ENCODE assay signal across 17 cellular contexts in the genomic region with DNA sequence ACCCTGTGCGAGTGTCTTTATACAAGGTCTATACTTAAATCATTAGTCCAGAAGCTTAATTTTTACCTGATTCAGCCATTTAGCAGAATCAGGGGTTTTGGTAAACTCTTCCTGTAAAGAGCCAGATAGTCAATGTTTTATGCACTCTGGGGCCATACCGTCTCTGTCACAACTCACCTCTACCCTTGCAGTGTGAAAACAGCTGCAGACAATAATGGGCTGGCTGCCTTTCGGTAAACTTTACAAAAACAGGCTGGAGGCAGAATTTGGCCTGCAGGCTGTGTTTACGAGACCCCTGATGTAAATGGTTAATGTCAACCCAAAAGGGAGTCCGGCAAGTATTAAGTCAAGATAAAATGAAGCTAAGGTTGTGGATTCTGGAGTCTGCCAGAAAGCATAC. TPM values are rescaled to one million over a fixed set of nuclear protein-coding genes. Genes with fewer than 3 reads are reported as not detected.
A peak's percentile ranks its signal among the peaks of the same experiment; 100 is the strongest.
DNase-seq lines count a peak whose midpoint lies in the region; ATAC-seq, FAIRE-seq and TF ChIP-seq lines count a peak whose summit lies in the region.
"Had no signal": no experiment of that assay in that cellular context is flagged by ENCODE, and none has a peak within 500 bp of the region (broad histone marks: within the 10 kb centered on the region; RNA-seq: fewer than 3 reads in every experiment).

No MANE protein-coding gene starts in this region.

- no peaks in the 10 kb centered on the region for H3F3A ChIP-seq in GM23338 (replicated peaks; ENCODE audit: low read depth)

- H2BK5ac ChIP-seq in H1 (ENCODE audit: low read depth, low read length): no peak overlapping the region

- H4K8ac ChIP-seq in H1 (ENCODE audit: extremely low read depth, insufficient read depth, low read length): no peak overlapping the region

- H2AK5ac ChIP-seq in H1 (ENCODE audit: low read depth, low read length): no peak overlapping the region

- no peaks in the 10 kb centered on the region for H3K9me3 Mint-ChIP-seq in CD4-positive, CD25-positive, alpha-beta regulatory T cell
- H3K9me3 Mint-ChIP-seq in GM23338: no peaks in the 10 kb centered on the region
- H3K9me3 Mint-ChIP-seq in nephron progenitor cell: no peaks in the 10 kb centered on the region

- WGBS in H1 (ENCODE audit: extremely low coverage in 1 of 2, insufficient coverage in 1 of 2, insufficient read length in 1 of 2, insufficient replicate concordance in 2 of 2, low coverage in 1 of 2, low lambda C conversion rate in 2 of 2, missing lambda C conversion rate in 1 of 2), 2 experiments: 76% methylated on average over 5 of the region's 5 CpGs; no CpG with 5 or more reads in 1 of the 2 experiments
- 88 to 96% (median 91%) methylated on average over 5 of the region's 5 CpGs for WGBS in stomach, 5 donors

- H3K14ac ChIP-seq in H1 (ENCODE audit: insufficient read length): no peak overlapping the region

- H2AFZ ChIP-seq in GM23338 (no peak overlapping the region), H1 (ENCODE audit: low read length) (no peak overlapping the region)

- H3K4me1 ChIP-seq in CD4-positive, CD25-positive, alpha-beta regulatory T cell (ENCODE audit: control insufficient read depth, insufficient read depth, low read length, poor library complexity, severe bottlenecking): peaks cover 4% of the 10 kb centered on the region
- H3K4me1 ChIP-seq in GM23338 (ENCODE audit: insufficient read depth): peaks cover 4% of the 10 kb centered on the region; the same call in 1 of the 2 replicates
- peaks cover 0 to 4% (median 0%) of the 10 kb centered on the region in 4 experiments; a peak in 1 of 7 replicates for H3K4me1 ChIP-seq in H1 (replicated peaks in 1 of 4; ENCODE audit: control insufficient read depth in 3 of 4, insufficient read depth in 4 of 4, low read length in 3 of 4)
- peaks cover 0 to 12% (median 0%) of the 10 kb centered on the region in 4 donors for H3K4me1 ChIP-seq in stomach

- no peaks in the 10 kb centered on the region for H3K27me3 Mint-ChIP-seq in CD4-positive, CD25-positive, alpha-beta regulatory T cell
- H3K27me3 Mint-ChIP-seq in GM23338 (ENCODE audit: insufficient read depth, low read depth, poor library complexity): peaks cover 16% of the 10 kb centered on the region
- peaks cover 67% of the 10 kb centered on the region for H3K27me3 Mint-ChIP-seq in nephron progenitor cell (ENCODE audit: low read depth, poor library complexity)

- no peak for TF ChIP-seq POLR2A in H1 (IDR thresholded peaks at IDR 0.05; ENCODE audit: control extremely low read depth in 1 of 2, low read depth in 2 of 2, low read length in 2 of 2)
- TF ChIP-seq POLR2A in stomach (IDR thresholded peaks at IDR 0.05): no peak

- H3K27ac ChIP-seq in CD4-positive, CD25-positive, alpha-beta regulatory T cell (ENCODE audit: insufficient read depth, low read length, poor library complexity, severe bottlenecking): no peak overlapping the region
- H3K27ac ChIP-seq in GM23338 (ENCODE audit: low read depth): no peak overlapping the region
- no peak overlapping the region for H3K27ac ChIP-seq in H1 (ENCODE audit: low read depth, low read length)
- no peak overlapping the region for H3K27ac ChIP-seq in stomach
- H3K27ac ChIP-seq: BLaER1 treated with 17β-estradiol and CSF1 and Interleukin-3, amounts not matched to agents 10 nM and 100 nM had no signal

- H3K79me2 ChIP-seq in GM23338 (replicated peaks; ENCODE audit: insufficient read depth) (no peaks in the 10 kb centered on the region), H1 (ENCODE audit: control insufficient read depth in 1 of 2, insufficient read depth in 2 of 2, low read length in 2 of 2) (no peaks in the 10 kb centered on the region)

- no peak overlapping the region for H3K56ac ChIP-seq in H1 (replicated peaks; ENCODE audit: insufficient read length, low read depth, low read length)

- TF ChIP-seq EP300 in H1 (IDR thresholded peaks at IDR 0.05; ENCODE audit: borderline replicate concordance in 1 of 2, low read depth in 2 of 2, low read length in 2 of 2) (no peak), stomach (IDR thresholded peaks at IDR 0.05) (no peak)

- no peak overlapping the region for H2BK15ac ChIP-seq in H1 (ENCODE audit: low read length)

- TF ChIP-seq CTCF in GM23338 (conservative IDR thresholded peaks at IDR 0.05; ENCODE audit: low read depth in 2 of 2) (no peak), H1 (IDR thresholded peaks at IDR 0.05; ENCODE audit: control extremely low read depth in 1 of 3, insufficient read depth in 1 of 3, low read depth in 1 of 3, low read length in 3 of 3) (no peak), nephron progenitor cell (IDR thresholded peaks at IDR 0.05) (no peak), stomach (IDR thresholded peaks at IDR 0.05) (no peak)

- H3K4ac ChIP-seq in H1 (replicated peaks; ENCODE audit: insufficient read length, low read depth, low read length): no peak overlapping the region

- no peak overlapping the region for H3K23ac ChIP-seq in H1 (ENCODE audit: insufficient read length)

- H3K4me2 ChIP-seq in GM23338 (peak overlapping the region; percentile 65; the same call in 1 of the 2 replicates), H1 (ENCODE audit: insufficient read depth in 1 of 2, low read depth in 2 of 2, low read length in 2 of 2) (peak overlapping the region; percentile 60 to 65; a peak in 3 of 4 replicates)
- H3K4me2 ChIP-seq: BLaER1 treated with 17β-estradiol and CSF1 and Interleukin-3, amounts not matched to agents 10 nM and 100 nM had no signal

- no peak overlapping the region for H3K4me3 Mint-ChIP-seq in CD4-positive, CD25-positive, alpha-beta regulatory T cell
- peak overlapping the region; percentile 69 for H3K4me3 Mint-ChIP-seq in GM23338
- H3K4me3 Mint-ChIP-seq in nephron progenitor cell: peak overlapping the region; percentile 79

- H3K79me1 ChIP-seq in H1 (ENCODE audit: low read depth, low read length): no peaks in the 10 kb centered on the region

- peak overlapping the region in 2 of 3 donors; percentile 62 to 92 for H3K27ac Mint-ChIP-seq in CD4-positive, CD25-positive, alpha-beta regulatory T cell
- H3K27ac Mint-ChIP-seq in GM23338 (no peak overlapping the region), nephron progenitor cell (no peak overlapping the region)

- no peak for DNase-seq in CD4-positive, CD25-positive, alpha-beta regulatory T cell
- no peak for DNase-seq in GM23338 (ENCODE audit: low spot score)
- DNase-seq in H1 (ENCODE audit: low read depth in 1 of 2, low spot score in 2 of 2): no peak
- DNase-seq in nephron progenitor cell: no peak
- no peak for DNase-seq in stomach
- DNase-seq in HK-2 (ENCODE audit: unreplicated experiment): no peak
- no peak for DNase-seq in Kasumi-1 (lab: John Stamatoyannopoulos, UW)
- DNase-seq: DMS 273 treated with DMSO at 0.1 percent for 48 hours, MG63, NCI-H1092, NCI-H2081 treated with DMSO at 0.1 percent for 48 hours, NCI-H510A treated with DMSO at 0.1 percent for 48 hours had no signal

- POLR2A ChIA-PET in H1 (lab: Charles Lee; ENCODE audit: partially characterized antibody): no interaction called here

- peaks cover 28 to 56% (median 41%) of the 10 kb centered on the region in 4 donors for H3K4me1 Mint-ChIP-seq in CD4-positive, CD25-positive, alpha-beta regulatory T cell
- H3K4me1 Mint-ChIP-seq in GM23338: peaks cover 15% of the 10 kb centered on the region
- peaks cover 7% of the 10 kb centered on the region for H3K4me1 Mint-ChIP-seq in nephron progenitor cell

- CTCF ChIA-PET in H1 (lab: Charles Lee; ENCODE audit: partially characterized antibody): interaction anchor here (1.3 kb wide), 1 partner anchor 18 kb away, joined by 3 read pairs; no protein-coding TSS in a partner anchor

- H3K4me3 ChIP-seq in CD4-positive, CD25-positive, alpha-beta regulatory T cell (ENCODE audit: low read depth, low read length): no peak overlapping the region
- H3K4me3 ChIP-seq in GM23338: peak overlapping the region; percentile 45; the same call in 1 of the 2 replicates
- H3K4me3 ChIP-seq in H1 (ENCODE audit: extremely low read depth in 1 of 4, insufficient read depth in 2 of 4, low read depth in 3 of 4, low read length in 4 of 4): peak overlapping the region in 1 of 4 experiments; percentile 51; a peak in 1 of 8 replicates
- no peak overlapping the region for H3K4me3 ChIP-seq in stomach
- H3K4me3 ChIP-seq: BLaER1 treated with 17β-estradiol and CSF1 and Interleukin-3, amounts not matched to agents 10 nM and 100 nM; MG63 had no signal

- intact Hi-C loops in stomach (cut with DNase I; ENCODE audit: low total_unique reads): no loop called here

- no peaks in the 10 kb centered on the region; the same call in 1 of the 2 replicates for H3K23me2 ChIP-seq in H1 (ENCODE audit: low read depth, low read length)

- no peak for FAIRE-seq in H1 (lab: Jason Lieb, UNC)
- FAIRE-seq: A204.1 had no signal

- H4K5ac ChIP-seq in H1 (ENCODE audit: insufficient read length, low read depth, low read length): no peak overlapping the region

- H4K20me1 ChIP-seq in GM23338 (replicated peaks; ENCODE audit: insufficient read depth) (no peaks in the 10 kb centered on the region), H1 (replicated peaks in 1 of 2; ENCODE audit: control insufficient read depth in 1 of 2, insufficient read depth in 2 of 2, low read length in 2 of 2) (no peaks in the 10 kb centered on the region)

- no peak for TF ChIP-seq RAD21 in H1 (IDR thresholded peaks at IDR 0.05 in 1 of 2, conservative IDR thresholded peaks at IDR 0.05 in 1 of 2; ENCODE audit: low read depth in 2 of 2, low read length in 2 of 2)

- H2BK120ac ChIP-seq in H1 (replicated peaks; ENCODE audit: low read depth, low read length): no peak overlapping the region

- no peak overlapping the region for H3K18ac ChIP-seq in H1 (ENCODE audit: extremely low read depth, low read length)

- no peak overlapping the region for H3K9ac ChIP-seq in H1 (replicated peaks in 1 of 4; ENCODE audit: extremely low read depth in 1 of 4, low read depth in 3 of 4, low read length in 3 of 4)
- H3K9ac ChIP-seq: BLaER1 treated with 17β-estradiol and CSF1 and Interleukin-3, amounts not matched to agents 10 nM and 100 nM had no signal

- peaks cover 47% of the 10 kb centered on the region for H3K36me3 ChIP-seq in CD4-positive, CD25-positive, alpha-beta regulatory T cell (ENCODE audit: control insufficient read depth, insufficient read depth, low read length)
- H3K36me3 ChIP-seq in GM23338 (ENCODE audit: insufficient read depth) (no peaks in the 10 kb centered on the region), H1 (ENCODE audit: control insufficient read depth in 2 of 4, insufficient read depth in 4 of 4, low read length in 3 of 4) (no peaks in the 10 kb centered on the region), stomach (peaks cover 0 to 57% (median 34%) of the 10 kb centered on the region in 4 donors)
- H3K36me3 ChIP-seq: MG63 had no signal

- H3K9me2 ChIP-seq in GM23338 (ENCODE audit: insufficient read depth): no peaks in the 10 kb centered on the region

- H3K9me3 ChIP-seq in CD4-positive, CD25-positive, alpha-beta regulatory T cell (ENCODE audit: control insufficient read depth in 2 of 2, low read length in 2 of 2): no peaks in the 10 kb centered on the region
- no peaks in the 10 kb centered on the region for H3K9me3 ChIP-seq in H1 (ENCODE audit: insufficient read depth in 2 of 2, low read depth in 1 of 2, low read length in 1 of 2)
- H3K9me3 ChIP-seq in stomach: no peaks in the 10 kb centered on the region
- H3K9me3 ChIP-seq: MG63 had no signal

- no peak overlapping the region for H2BK12ac ChIP-seq in H1 (ENCODE audit: low read depth, low read length)

- no peak overlapping the region for H4K91ac ChIP-seq in H1 (replicated peaks; ENCODE audit: insufficient read length, low read length)

- ATAC-seq in CD4-positive, CD25-positive, alpha-beta regulatory T cell (ENCODE audit: low read depth in 2 of 2): no peak
- ATAC-seq in GM23338: peak; percentile 44
- ATAC-seq: HCT116, Panc1, Right ventricle myocardium inferior had no signal

- H3K36me3 Mint-ChIP-seq in CD4-positive, CD25-positive, alpha-beta regulatory T cell: peaks cover 39% of the 10 kb centered on the region
- H3K36me3 Mint-ChIP-seq in GM23338 (ENCODE audit: low read depth): no peaks in the 10 kb centered on the region
- no peaks in the 10 kb centered on the region for H3K36me3 Mint-ChIP-seq in nephron progenitor cell (ENCODE audit: low read depth)

- H3K27me3 ChIP-seq in CD4-positive, CD25-positive, alpha-beta regulatory T cell (ENCODE audit: control insufficient read depth, insufficient read depth, low read length): no peaks in the 10 kb centered on the region
- peaks cover 15% of the 10 kb centered on the region for H3K27me3 ChIP-seq in GM23338 (ENCODE audit: insufficient read depth)
- peaks cover 0 to 15% (median 8%) of the 10 kb centered on the region in 4 experiments; a peak in 6 of 7 replicates for H3K27me3 ChIP-seq in H1 (replicated peaks in 1 of 4; ENCODE audit: control insufficient read depth in 3 of 4, extremely low read depth in 1 of 4, insufficient read depth in 3 of 4, low read length in 3 of 4)
- H3K27me3 ChIP-seq in stomach: no peaks in the 10 kb centered on the region
- H3K27me3 ChIP-seq: BLaER1 treated with 17β-estradiol and CSF1 and Interleukin-3, amounts not matched to agents 10 nM and 100 nM; MG63 had no signal

- no peak overlapping the region for H2BK20ac ChIP-seq in H1 (ENCODE audit: low read length)

RNA-seq across cellular contexts. Expression of a gene that starts 32.8 kb away (rescaled TPM):
- 298 TPM for total RNA-seq in CD4-positive, CD25-positive, alpha-beta regulatory T cell
- 10 to 100 TPM; 28.7 to 45.5 (median 34.9) TPM for polyA plus RNA-seq in CD4-positive, CD25-positive, alpha-beta regulatory T cell
- 21.9 and 22.9 TPM in 2 replicates for total RNA-seq in GM23338 (2014; rRNA removed; shearing (Covaris generic))
- polyA plus RNA-seq in GM23338 (2016; fragmentation: Nextera tagmentation; extraction: Ambion mirVana) (18.4 and 21.7 TPM in 2 replicates), H1 (2011; rRNA removed) (6.3 and 12.5 TPM in 2 replicates), stomach (10 to 100 TPM; 20.5 to 44.4 (median 30.0) TPM)
- 21.7 and 22.3 TPM in 2 replicates for total RNA-seq in H1 (2021; fragmentation: NEBNext Ultra II Directional; extraction: Animal tissue kit (Norgen Biotek cat#: 25700))
- 11.2 TPM for polyA plus RNA-seq in H1 (2011; cell fraction: cytosol; rRNA removed)
- 19.0 TPM for polyA plus RNA-seq in H1 (2011; cell fraction: nucleus; rRNA removed)
- polyA plus RNA-seq in H1 (2012, experiment 1 of 2): 6.6 to 11.1 TPM (median 7.8 TPM) in 4 replicates
- 0.94 TPM for polyA plus RNA-seq in H1 (2012, experiment 2 of 2)
- 6.7 TPM for polyA plus RNA-seq in H1 (2013, experiment 1 of 2)
- polyA plus RNA-seq in H1 (2013, experiment 2 of 2): 6.6 TPM
- polyA minus RNA-seq in H1 (2011; rRNA and poly(A)+ RNA removed): 18.7 and 32.7 TPM in 2 replicates
- 20.0 TPM for polyA minus RNA-seq in H1 (2011; cell fraction: cytosol; rRNA and poly(A)+ RNA removed)
- 37.5 TPM for polyA minus RNA-seq in H1 (2011; cell fraction: nucleus; rRNA and poly(A)+ RNA removed)
- 100 to 1,000 TPM in 3 of 5 donors, 10 to 100 TPM in 2; 67.2 to 242 (median 109) TPM for total RNA-seq in stomach

Comparison
In these comparisons a context has a peak if more than half of its experiments do, and no peak if none do; other contexts are left out.
1. H3K27ac Mint-ChIP-seq: peak in CD4-positive, CD25-positive, alpha-beta regulatory T cell (2 of 3); none in GM23338 (single experiment) and nephron progenitor cell (single experiment).
2. H3K4me3 Mint-ChIP-seq: peak in GM23338 (single experiment) and nephron progenitor cell (single experiment); none in CD4-positive, CD25-positive, alpha-beta regulatory T cell (0 of 4).